Comparison of ENCODE assay signal across 8 cellular contexts in the genomic region with DNA sequence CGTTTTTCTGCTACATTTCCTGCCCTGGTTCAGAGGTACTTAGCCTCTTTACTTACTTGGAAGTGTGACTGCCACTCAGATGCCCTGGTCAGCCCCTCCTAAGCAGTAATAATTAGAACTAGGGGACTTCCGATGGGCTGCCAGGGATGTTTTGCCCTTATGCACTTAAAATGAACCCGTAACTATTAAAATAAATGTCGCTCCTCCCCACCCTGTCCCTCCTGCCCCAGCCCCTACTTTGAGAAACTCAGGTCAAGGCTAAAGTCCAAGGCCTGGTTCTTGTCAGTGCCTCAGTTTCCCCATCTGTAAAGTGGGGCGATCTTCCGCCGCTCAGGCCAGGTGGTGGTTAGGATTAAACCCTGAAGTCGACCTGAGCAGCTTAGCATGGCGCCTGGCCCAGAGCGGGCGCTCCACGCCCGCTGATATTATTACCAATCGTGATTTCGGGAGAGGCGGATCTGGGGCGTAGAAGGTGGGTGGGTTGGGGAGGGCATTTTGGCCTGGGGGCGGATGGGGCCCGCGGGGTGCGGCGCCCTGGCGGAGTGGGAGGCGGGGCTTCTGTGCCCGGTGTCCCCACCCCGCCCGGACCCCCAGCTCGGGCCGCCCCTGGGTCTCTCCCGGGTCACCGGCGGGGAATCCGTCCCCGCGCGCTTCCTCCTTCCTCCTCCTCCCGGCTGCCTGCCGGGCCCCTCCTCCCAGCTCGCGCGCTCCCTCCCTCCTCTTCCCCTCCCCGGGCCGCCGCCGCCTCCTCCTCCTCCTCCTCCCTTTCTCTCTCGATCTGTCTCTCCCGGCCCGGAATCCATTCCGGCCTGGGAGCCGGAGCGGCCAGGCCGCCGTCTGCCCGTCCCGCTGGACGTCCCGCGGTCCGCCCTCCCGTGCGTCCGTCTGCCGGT. TPM values are rescaled to one million over a fixed set of nuclear protein-coding genes. Genes with fewer than 3 reads are reported as not detected.
A peak's percentile ranks its signal among the peaks of the same experiment; 100 is the strongest.
DNase-seq lines count a peak whose midpoint lies in the region; ATAC-seq, FAIRE-seq and TF ChIP-seq lines count a peak whose summit lies in the region.

TSS of gene SRC (plus strand) at position 802 of the 893 bp plus-strand sequence. CDS start 38,014 bp downstream, outside the sequence.

- H3K27ac ChIP-seq in hepatocyte = peak within 1 kb of the TSS; percentile 97
- H3K27ac ChIP-seq in rectal smooth muscle tissue (ENCODE audit: low read depth, low read length) = peak within 1 kb of the TSS; percentile 78

- H3K9me2 ChIP-seq in hepatocyte (replicated peaks; ENCODE audit: insufficient read depth) = no peaks in the 10 kb centered on the region

- H3K79me2 ChIP-seq in hepatocyte = peaks cover 51% of the 10 kb centered on the region

- H3K4me1 ChIP-seq in hepatocyte (ENCODE audit: insufficient read depth) = peaks cover 47% of the 10 kb centered on the region
- peaks cover 7% of the 10 kb centered on the region for H3K4me1 ChIP-seq in rectal smooth muscle tissue (ENCODE audit: control insufficient read depth, insufficient read depth, low read length)

- peak within 1 kb of the TSS; percentile 72 for H3K9ac ChIP-seq in rectal smooth muscle tissue (ENCODE audit: low read length)

- no peak for TF ChIP-seq CTCF in hepatocyte (IDR thresholded peaks at IDR 0.05; ENCODE audit: poor library complexity)

- H4K20me1 ChIP-seq in hepatocyte (ENCODE audit: insufficient read depth, poor library complexity, severe bottlenecking) = peaks cover 27% of the 10 kb centered on the region

- H3K4me3 ChIP-seq in hepatocyte = peak within 1 kb of the TSS; percentile 37
- H3K4me3 ChIP-seq in rectal smooth muscle tissue (ENCODE audit: low read length) = peak within 1 kb of the TSS; percentile 68

- no peak for ATAC-seq in GM21526 (IDR thresholded peaks at IDR 0.05; ENCODE audit: low FRiP score, unreplicated experiment)

- in situ Hi-C loops in KBM-7 (cut with MboI; ENCODE audit: low pct_unique_long_range_greater_than_20kb, low sequenced_read_pairs) = no loop called here

- peak within 1 kb of the TSS; percentile 96 for H3K4me2 ChIP-seq in hepatocyte

- H3K36me3 ChIP-seq in hepatocyte (replicated peaks; ENCODE audit: insufficient read depth, low read depth) = no peaks in the 10 kb centered on the region
- H3K36me3 ChIP-seq in rectal smooth muscle tissue (ENCODE audit: control insufficient read depth, insufficient read depth, low read length) = no peaks in the 10 kb centered on the region

- peak within 1 kb of the TSS; percentile 61 for H2AFZ ChIP-seq in hepatocyte

- 24% methylated on average over 14 of the region's 63 CpGs for WGBS in hepatocyte (ENCODE audit: low lambda C conversion rate, missing lambda C conversion rate)

- no peak for TF ChIP-seq POLR2A in GM12891 (IDR thresholded peaks at IDR 0.05; ENCODE audit: low read depth, low read length)

- H3K27me3 ChIP-seq in hepatocyte (no peaks in the 10 kb centered on the region), rectal smooth muscle tissue (ENCODE audit: control insufficient read depth, insufficient read depth, low read length) (no peaks in the 10 kb centered on the region)

- peak; percentile 68 for DNase-seq in GM12891 (ENCODE audit: insufficient read length, low spot score)
- peak; percentile 46 for DNase-seq in KBM-7
- peak; percentile 24 for DNase-seq in T follicular helper cell (ENCODE audit: low read depth)
- DNase-seq in astrocyte of the hippocampus (ENCODE audit: low read depth, low spot score) = peak; percentile 86
- peak; percentile 87 for DNase-seq in hepatocyte (ENCODE audit: low spot score)
- no peak for DNase-seq in GM19240 (ENCODE audit: insufficient read length, low spot score)

- peak; percentile 64 for FAIRE-seq in GM12891 (lab: Jason Lieb, UNC)

- no peaks in the 10 kb centered on the region for H3K9me3 ChIP-seq in hepatocyte (ENCODE audit: low read depth)

TF ChIP-seq in GM12891, 5 proteins besides CTCF, POLR2A, EP300 and RAD21:
- TF ChIP-seq POU2F2 (IDR thresholded peaks at IDR 0.05; ENCODE audit: low read depth, low read length) (no peak), POLR2AphosphoS5 (IDR thresholded peaks at IDR 0.05; ENCODE audit: low read depth, low read length) (no peak), SPI1 (IDR thresholded peaks at IDR 0.05; ENCODE audit: low read depth, low read length) (no peak), PAX5 (IDR thresholded peaks at IDR 0.05; ENCODE audit: insufficient read depth, low read length, severe bottlenecking) (no peak), TAF1 (IDR thresholded peaks at IDR 0.05; ENCODE audit: low read depth, low read length) (no peak)

RNA-seq across cellular contexts. Expression of gene SRC, which starts in this region (rescaled TPM):
- 24.6 TPM for polyA plus RNA-seq in GM12891 (2012; ENCODE audit: low read depth, missing spikeins)
- total RNA-seq in hepatocyte = 45.5 and 69.8 TPM in 2 replicates
- 55.1 and 56.4 TPM in 2 replicates for polyA plus RNA-seq in hepatocyte
